Comparison of ENCODE assay signal across 9 cellular contexts in the genomic region with DNA sequence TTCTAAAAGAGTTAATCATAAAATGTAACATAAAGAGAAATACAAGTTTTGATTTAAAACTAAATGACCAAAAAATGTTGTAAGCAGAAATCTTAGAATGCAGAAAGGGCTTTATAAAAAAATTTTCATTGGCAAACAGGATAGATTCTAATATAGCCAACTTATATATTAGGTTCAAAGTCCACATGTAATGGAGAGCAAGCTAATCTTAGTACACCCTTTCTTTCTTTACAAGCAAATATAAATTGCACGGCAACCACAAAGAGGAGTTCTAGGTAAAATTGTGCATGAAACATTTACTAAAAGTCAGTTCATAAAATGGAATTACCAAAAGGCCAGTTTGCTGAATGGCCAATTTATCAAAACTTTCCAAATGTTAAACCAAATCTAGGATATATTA.
"Had no signal": no experiment of that assay in that cellular context is flagged by ENCODE, and none has a peak within 500 bp of the region (broad histone marks: within the 10 kb centered on the region; RNA-seq: fewer than 3 reads in every experiment).

No MANE protein-coding gene starts in this region.

- H3K9me3 Mint-ChIP-seq: IgD-negative memory B cell had no signal

- H3K9me3 ChIP-seq: HAP-1 had no signal

- H3K4me1 ChIP-seq: HAP-1 had no signal

- H3K4me1 Mint-ChIP-seq: IgD-negative memory B cell had no signal

- H3K36me3 ChIP-seq: HAP-1 had no signal

- H3K4me3 Mint-ChIP-seq: HFFc6, IgD-negative memory B cell had no signal

- DNase-seq: GM23248, GOT3, H7, HFFc6 had no signal

- H3K9ac ChIP-seq: GM23248 had no signal

- H3K27ac ChIP-seq: GM23248, HL-60 had no signal

- H3K27me3 Mint-ChIP-seq: IgD-negative memory B cell had no signal

- ATAC-seq: HCT116, HepG2 had no signal

- H3K36me3 Mint-ChIP-seq: IgD-negative memory B cell had no signal

- H3K4me3 ChIP-seq: GM23248, HAP-1 had no signal

- H3K27ac Mint-ChIP-seq: HFFc6, IgD-negative memory B cell had no signal

- FAIRE-seq: HepG2 had no signal
